In the genomic region with DNA sequence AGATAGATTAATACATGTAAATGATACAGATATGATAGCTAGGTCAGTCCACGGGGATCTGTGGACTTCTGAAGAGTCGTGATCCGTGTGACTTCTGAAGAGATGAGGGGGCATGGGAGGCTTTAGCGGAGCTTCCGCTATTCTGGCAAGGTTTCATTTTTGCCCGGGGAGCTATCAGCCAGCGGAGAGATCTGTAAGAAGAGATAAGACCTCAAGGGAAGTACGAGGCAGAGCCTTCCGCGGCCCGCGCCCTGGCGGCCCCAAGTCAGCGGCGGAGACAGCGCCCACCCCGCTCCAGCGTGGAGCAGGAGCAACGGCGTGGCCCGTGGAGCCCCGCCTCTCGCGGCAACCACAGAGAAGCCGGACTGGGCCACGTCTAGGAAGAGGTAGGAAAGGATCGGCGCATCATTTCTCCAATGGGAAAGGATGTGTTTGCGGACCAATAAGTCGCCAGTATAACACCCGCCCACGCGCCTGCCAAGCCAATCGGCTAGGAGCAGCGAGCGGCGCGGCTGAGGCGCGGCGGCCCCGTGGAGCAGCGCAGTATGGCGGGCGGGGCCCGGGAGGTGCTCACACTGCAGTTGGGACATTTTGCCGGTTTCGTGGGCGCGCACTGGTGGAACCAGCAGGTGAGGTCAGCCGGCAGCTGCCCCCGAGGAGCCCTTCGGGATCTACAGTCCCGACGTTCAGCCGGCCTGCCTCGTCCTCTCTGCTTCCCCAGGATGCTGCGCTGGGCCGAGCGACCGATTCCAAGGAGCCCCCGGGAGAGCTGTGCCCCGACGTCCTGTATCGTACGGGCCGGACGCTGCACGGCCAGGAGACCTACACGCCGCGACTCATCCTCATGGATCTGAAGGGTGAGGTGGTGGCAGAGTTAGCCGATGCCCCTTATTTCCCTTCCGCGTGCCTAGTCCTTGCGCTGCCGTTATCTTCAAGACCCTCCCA, we compare ENCODE assay signal across 8 cellular contexts. TPM values are rescaled to one million over a fixed set of nuclear protein-coding genes. Genes with fewer than 3 reads are reported as not detected.
DNase-seq lines count a peak whose midpoint lies in the region; ATAC-seq and TF ChIP-seq lines count a peak whose summit lies in the region.
"Not testable (repeated sequence)": the region's sequence is repeated elsewhere in the genome, so short reads cannot be mapped to it uniquely, and the experiment has no call there.

No MANE protein-coding gene starts in this region.

- peak overlapping the region; percentile 95 for H3K4me3 Mint-ChIP-seq in activated T-cell treated with anti-CD3 and anti-CD28 coated beads, Interleukin-2, amount 50 U/mL, for 4 hours

- intact Hi-C loops in PC-9 (cut with micrococcal nuclease; ENCODE audit: unreplicated experiment); esophagus muscularis mucosa (cut with DNase I): not testable (repeated sequence)

- not testable (repeated sequence) for TF ChIP-seq CTCF in PC-9 (conservative IDR thresholded peaks at IDR 0.05); esophagus muscularis mucosa (IDR thresholded peaks at IDR 0.05)

- H3K9me3 Mint-ChIP-seq in activated T-cell treated with anti-CD3 and anti-CD28 coated beads, Interleukin-2, amount 50 U/mL, for 4 hours, result not testable (repeated sequence)

- not testable (repeated sequence) for H3K27ac ChIP-seq in PC-9
- peak overlapping the region; percentile 54 to 83 (median 74) for H3K27ac ChIP-seq in esophagus muscularis mucosa (replicated peaks in 1 of 4)
- H3K27ac ChIP-seq in muscle layer of duodenum (ENCODE audit: low read length), result peak overlapping the region; percentile 85

- H3K4me1 Mint-ChIP-seq in activated T-cell treated with anti-CD3 and anti-CD28 coated beads, Interleukin-2, amount 50 U/mL, for 4 hours (ENCODE audit: low read depth), result not testable (repeated sequence)

- WGBS in esophagus muscularis mucosa, result under 1% methylated on average over 24 of the region's 77 CpGs

- H3K4me3 ChIP-seq in PC-9 (peak overlapping the region; percentile 70), esophagus muscularis mucosa (peak overlapping the region; percentile 51 to 77 (median 66)), muscle layer of duodenum (ENCODE audit: low read depth in 1 of 2, low read length in 2 of 2) (peak overlapping the region; percentile 78 to 90)

- in situ Hi-C loops in KBM-7 (cut with MboI; ENCODE audit: low pct_unique_long_range_greater_than_20kb, low sequenced_read_pairs), result not testable (repeated sequence)

- CTCF ChIA-PET in PC-9 (lab: Charles Lee), result interaction anchor here (0.5 kb wide), 1 partner anchor 478 kb away, joined by 4 read pairs; no protein-coding TSS in a partner anchor

- H3F3A ChIP-seq in PC-9 (ENCODE audit: insufficient read depth, low read depth), result not testable (repeated sequence)

- ATAC-seq in GM21723 (IDR thresholded peaks at IDR 0.05; ENCODE audit: unreplicated experiment), result peak; percentile 93
- ATAC-seq in activated T-cell treated with anti-CD3 and anti-CD28 coated beads, Interleukin-2, amount 50 U/mL, for 4 hours, result peak; percentile 95 to 96

- not testable (repeated sequence) for H3K9me3 ChIP-seq in PC-9 (ENCODE audit: insufficient read depth, low read depth); esophagus muscularis mucosa; muscle layer of duodenum (ENCODE audit: control insufficient read depth in 1 of 2, low read length in 2 of 2)

- TSS peak; percentile 45 for BruUV-seq in PC-9 (replicated peaks; lab: Mats Ljungman, UMichigan)

- peak; percentile 93 for DNase-seq in DMS53 treated with DMSO at 0.1 percent for 48 hours (lab: John Stamatoyannopoulos, UW; ENCODE audit: unreplicated experiment)
- peak; percentile 98 for DNase-seq in KBM-7
- peak; percentile 90 to 91 for DNase-seq in PC-9
- peak; percentile 96 for DNase-seq in activated T-cell treated with anti-CD3 and anti-CD28 coated beads, Interleukin-2, amount 50 U/mL, for 4 hours
- DNase-seq in esophagus muscularis mucosa (ENCODE audit: extremely low spot score), result peak; percentile 98
- DNase-seq in stimulated activated CD8-positive, alpha-beta memory T cell treated with anti-CD3 and anti-CD28 coated beads, Interleukin-7, amount 100 ng/mL, for 24 hours (ENCODE audit: low read depth), result peak; percentile 97

- POLR2A ChIA-PET in PC-9 (lab: Charles Lee; ENCODE audit: unreplicated experiment), result interaction anchor here (0.6 kb wide), 1 partner anchor 256 kb away, joined by 4 read pairs; no protein-coding TSS in a partner anchor

- peak overlapping the region; percentile 81 for H3K4me2 ChIP-seq in PC-9

- H3K36me3 Mint-ChIP-seq in activated T-cell treated with anti-CD3 and anti-CD28 coated beads, Interleukin-2, amount 50 U/mL, for 4 hours (ENCODE audit: insufficient read depth), result peaks cover 12% of the 10 kb centered on the region

- not testable (repeated sequence) for H3K4me1 ChIP-seq in PC-9 (replicated peaks; ENCODE audit: insufficient read depth); esophagus muscularis mucosa; muscle layer of duodenum (ENCODE audit: control insufficient read depth in 1 of 2, insufficient read depth in 2 of 2, low read length in 2 of 2)

- H3K79me2 ChIP-seq in PC-9 (ENCODE audit: low read depth), result not testable (repeated sequence)

- not testable (repeated sequence) for H3K27me3 Mint-ChIP-seq in activated T-cell treated with anti-CD3 and anti-CD28 coated beads, Interleukin-2, amount 50 U/mL, for 4 hours (ENCODE audit: low read depth)

- TF ChIP-seq POLR2A in esophagus muscularis mucosa (IDR thresholded peaks at IDR 0.05; ENCODE audit: low read depth), result not testable (repeated sequence)

- H4K20me1 ChIP-seq in PC-9 (ENCODE audit: insufficient read depth), result not testable (repeated sequence)

- not testable (repeated sequence) for H3K27me3 ChIP-seq in PC-9 (ENCODE audit: insufficient read depth, low read depth); esophagus muscularis mucosa; muscle layer of duodenum (ENCODE audit: low read depth, low read length)

- peak overlapping the region; percentile 84 for H2AFZ ChIP-seq in PC-9

- not testable (repeated sequence) for H3K9me2 ChIP-seq in PC-9 (ENCODE audit: insufficient read depth)

- TF ChIP-seq EP300 in esophagus muscularis mucosa (IDR thresholded peaks at IDR 0.05), result not testable (repeated sequence)

- H3K36me3 ChIP-seq in PC-9 (ENCODE audit: low read depth), result not testable (repeated sequence)
- H3K36me3 ChIP-seq in esophagus muscularis mucosa, result peaks cover 0 to 23% (median 16%) of the 10 kb centered on the region in 4 donors
- peaks cover 0 to 15% of the 10 kb centered on the region in 2 donors for H3K36me3 ChIP-seq in muscle layer of duodenum (ENCODE audit: control insufficient read depth in 1 of 2, insufficient read depth in 2 of 2, low read length in 2 of 2)

RNA-seq across cellular contexts. Expression of a gene that starts 56.7 kb away (rescaled TPM):
- total RNA-seq in PC-9 (2021) (111 and 112 TPM in 2 replicates), esophagus muscularis mucosa (100 to 1,000 TPM in 1 of 4 donors, 10 to 100 TPM in 3; 73.5 to 131 (median 87.9) TPM)
- total RNA-seq in activated T-cell treated with anti-CD3 and anti-CD28 coated beads, Interleukin-2, amount 50 U/mL, for 4 hours, result 100 to 1,000 TPM; 194 to 197 (median 196) TPM

RNA-seq across cellular contexts. Expression of a gene that starts 57.0 kb away (rescaled TPM):
- 38.3 and 40.6 TPM in 2 replicates for total RNA-seq in PC-9 (2021)
- 10 to 100 TPM; 44.9 to 52.7 (median 50.1) TPM for total RNA-seq in activated T-cell treated with anti-CD3 and anti-CD28 coated beads, Interleukin-2, amount 50 U/mL, for 4 hours
- total RNA-seq in esophagus muscularis mucosa, result 100 to 1,000 TPM; 136 to 164 (median 144) TPM
